Comparison of ENCODE assay signal across 23 cellular contexts in the genomic region with DNA sequence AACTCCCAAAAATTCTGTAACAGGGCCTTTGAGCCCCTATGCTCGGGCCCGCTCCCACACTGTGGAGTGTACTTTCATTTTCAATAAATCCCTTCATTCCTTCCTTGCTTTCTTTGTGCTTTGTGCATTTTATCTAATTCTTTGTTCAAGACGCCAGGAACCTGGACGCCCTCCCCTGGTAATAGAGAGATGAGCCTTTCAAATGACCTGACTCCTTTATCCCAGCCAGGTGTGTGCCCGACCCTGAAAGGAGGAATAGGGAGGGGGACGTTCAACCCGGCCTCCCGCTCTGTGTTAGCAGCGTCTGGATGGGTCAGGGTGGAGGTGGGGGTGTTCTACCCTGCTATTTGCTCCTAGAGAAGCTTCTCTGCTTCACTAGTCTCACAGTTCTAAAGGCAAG. TPM values are rescaled to one million over a fixed set of nuclear protein-coding genes. Genes with fewer than 3 reads are reported as not detected.
A peak's percentile ranks its signal among the peaks of the same experiment; 100 is the strongest.
DNase-seq lines count a peak whose midpoint lies in the region; ATAC-seq and TF ChIP-seq lines count a peak whose summit lies in the region.
"Had no signal": no experiment of that assay in that cellular context is flagged by ENCODE, and none has a peak within 500 bp of the region (broad histone marks: within the 10 kb centered on the region; RNA-seq: fewer than 3 reads in every experiment).

No MANE protein-coding gene starts in this region.

- H3K4me2 ChIP-seq in GM23338 (peak overlapping the region; percentile 74), trophoblast cell (ENCODE audit: low read length) (no peak overlapping the region)

- no peak overlapping the region for H3K4ac ChIP-seq in trophoblast cell (ENCODE audit: low read depth, low read length)

- peaks cover 30% of the 10 kb centered on the region for H3K4me1 ChIP-seq in GM23338 (ENCODE audit: insufficient read depth)
- H3K4me1 ChIP-seq in iPS-15b (ENCODE audit: control insufficient read depth, insufficient read depth, low read length) = peaks cover 16% of the 10 kb centered on the region
- H3K4me1 ChIP-seq in trophoblast cell (ENCODE audit: control insufficient read depth in 1 of 2, insufficient read depth in 2 of 2, low read length in 2 of 2) = peaks cover 2 to 7% of the 10 kb centered on the region in 2 experiments

- no peaks in the 10 kb centered on the region for H3K79me1 ChIP-seq in trophoblast cell (ENCODE audit: low read length)

- H4K12ac ChIP-seq in trophoblast cell (ENCODE audit: low read depth, low read length) = no peak overlapping the region

- H2AK5ac ChIP-seq in trophoblast cell (ENCODE audit: low read length) = no peak overlapping the region

- H3K36me3 ChIP-seq in GM23338 (ENCODE audit: insufficient read depth) (no peaks in the 10 kb centered on the region), iPS-15b (ENCODE audit: control insufficient read depth, insufficient read depth, low read length) (no peaks in the 10 kb centered on the region), trophoblast cell (ENCODE audit: control insufficient read depth in 1 of 2, insufficient read depth in 2 of 2, low read length in 2 of 2) (no peaks in the 10 kb centered on the region)
- H3K36me3 ChIP-seq: brain microvascular endothelial cell, suprapubic skin had no signal

- no peaks in the 10 kb centered on the region for H4K20me1 ChIP-seq in GM23338 (replicated peaks; ENCODE audit: insufficient read depth)

- H3K9me2 ChIP-seq in GM23338 (ENCODE audit: insufficient read depth) = 0 out of 2 replicates have a peak, but pooled peaks cover 4% of the 10 kb centered on the region

- H3K18ac ChIP-seq in trophoblast cell (ENCODE audit: low read length) = no peak overlapping the region

- H2AFZ ChIP-seq in GM23338 (no peak overlapping the region), trophoblast cell (ENCODE audit: insufficient read depth, low read length, poor library complexity) (peak overlapping the region; percentile 6)
- H2AFZ ChIP-seq: GM23248 had no signal

- H3F3A ChIP-seq in GM23338 (replicated peaks; ENCODE audit: low read depth) = 0 out of 2 replicates have a peak, but pooled peaks cover 9% of the 10 kb centered on the region

- peaks cover 38% of the 10 kb centered on the region for H3K4me1 Mint-ChIP-seq in GM23338
- H3K4me1 Mint-ChIP-seq: activated CD4-positive, alpha-beta T cell treated with anti-CD3 and anti-CD28 coated beads, Interleukin-2, amount 10 ng/mL, durations not matched to agents 7 days and 5 days; T-cell had no signal

- peak; percentile 41 to 50 for TF ChIP-seq CTCF in GM23338 (conservative IDR thresholded peaks at IDR 0.05; ENCODE audit: low read depth in 2 of 2)

- H3K9me3 ChIP-seq in iPS-15b (ENCODE audit: control insufficient read depth, insufficient read depth, low read length) (no peaks in the 10 kb centered on the region), trophoblast cell (ENCODE audit: insufficient read depth, low read depth, low read length) (no peaks in the 10 kb centered on the region)
- H3K9me3 ChIP-seq: suprapubic skin had no signal

- no CpG with 5 or more reads among the region's 9 CpGs for WGBS in trophoblast cell (ENCODE audit: extremely low coverage, insufficient coverage, insufficient read length)

- H3K27ac ChIP-seq in GM23338 (ENCODE audit: low read depth) (peak overlapping the region; percentile 91), trophoblast cell (ENCODE audit: low read depth, low read length) (no peak overlapping the region)
- H3K27ac ChIP-seq: brain microvascular endothelial cell, GM23248, suprapubic skin had no signal

- H3K27ac Mint-ChIP-seq in GM23338 = peak overlapping the region; percentile 99
- H3K27ac Mint-ChIP-seq: activated CD4-positive, alpha-beta T cell treated with anti-CD3 and anti-CD28 coated beads, Interleukin-2, amount 10 ng/mL, durations not matched to agents 7 days and 5 days; CD4-positive, alpha-beta memory T cell; effector memory CD8-positive, alpha-beta T cell; natural killer cell treated with Interleukin-12 subunit alpha and Interleukin-12 subunit beta and Interleukin-15 and Interleukin-18, amount 100 ng/mL, for 72 hours; T-cell had no signal

- H3K4me3 ChIP-seq in GM23338 (peak overlapping the region; percentile 31), iPS-15b (ENCODE audit: low read depth, low read length) (peak overlapping the region; percentile 47), trophoblast cell (ENCODE audit: low read depth, low read length) (no peak overlapping the region)
- H3K4me3 ChIP-seq: GM23248, suprapubic skin had no signal

- peak overlapping the region; percentile 61 for H3K4me3 Mint-ChIP-seq in GM23338
- H3K4me3 Mint-ChIP-seq: activated CD4-positive, alpha-beta T cell treated with anti-CD3 and anti-CD28 coated beads, Interleukin-2, amount 10 ng/mL, durations not matched to agents 7 days and 5 days; CD4-positive, alpha-beta memory T cell; effector memory CD8-positive, alpha-beta T cell; natural killer cell treated with Interleukin-12 subunit alpha and Interleukin-12 subunit beta and Interleukin-15 and Interleukin-18, amount 100 ng/mL, for 72 hours; T-cell had no signal

- H3K9me3 Mint-ChIP-seq in GM23338 = peaks cover 5% of the 10 kb centered on the region; the same call in 2 of the 3 replicates
- H3K9me3 Mint-ChIP-seq: activated CD4-positive, alpha-beta T cell treated with anti-CD3 and anti-CD28 coated beads, Interleukin-2, amount 10 ng/mL, durations not matched to agents 7 days and 5 days; CD4-positive, alpha-beta memory T cell; effector memory CD8-positive, alpha-beta T cell; natural killer cell treated with Interleukin-12 subunit alpha and Interleukin-12 subunit beta and Interleukin-15 and Interleukin-18, amount 100 ng/mL, for 72 hours; T-cell had no signal

- peak; percentile 82 for DNase-seq in GM23338 (ENCODE audit: low spot score)
- peak; percentile 42 for DNase-seq in NCI-H2029 treated with DMSO at 0.1 percent for 48 hours (lab: John Stamatoyannopoulos, UW)
- no peak for DNase-seq in trophoblast cell
- DNase-seq in Right ventricle myocardium inferior (ENCODE audit: missing footprints) = no peak
- no peak for DNase-seq in NCI-H1105 treated with DMSO at 0.1 percent for 48 hours (lab: John Stamatoyannopoulos, UW)
- no peak for DNase-seq in NCI-H2081 (lab: John Stamatoyannopoulos, UW)
- DNase-seq: activated CD4-positive, alpha-beta T cell treated with anti-CD3 and anti-CD28 coated beads, Interleukin-2, amount 10 ng/mL, durations not matched to agents 7 days and 5 days; activated CD8-positive, alpha-beta memory T cell treated with anti-CD3 and anti-CD28 coated beads, Interleukin-2, amount 50 U/mL, for 4 hours; brain microvascular endothelial cell; CD4-positive, alpha-beta memory T cell; DMS79; effector memory CD8-positive, alpha-beta T cell; glutamatergic neuron; GM23248; NCI-H1092; NCI-H2171; NCI-H748 treated with DMSO at 0.1 percent for 48 hours; OCI-M1; SHP77 treated with DMSO at 0.1 percent for 48 hours; T-cell had no signal

- peak overlapping the region; percentile 9 for H3K9ac ChIP-seq in iPS-15b (ENCODE audit: low read depth, low read length)
- H3K9ac ChIP-seq in trophoblast cell (ENCODE audit: low read length) = no peak overlapping the region
- H3K9ac ChIP-seq: GM23248 had no signal

- H4K8ac ChIP-seq in trophoblast cell (ENCODE audit: low read depth, low read length) = no peak overlapping the region

- H3K79me2 ChIP-seq in GM23338 (replicated peaks; ENCODE audit: insufficient read depth) = no peaks in the 10 kb centered on the region
- H3K79me2 ChIP-seq in trophoblast cell (ENCODE audit: control insufficient read depth, insufficient read depth, low read length, poor library complexity) = no peaks in the 10 kb centered on the region

- H2BK5ac ChIP-seq in trophoblast cell (ENCODE audit: low read depth, low read length, poor library complexity) = no peak overlapping the region

- peaks cover 10% of the 10 kb centered on the region for H3K27me3 Mint-ChIP-seq in GM23338 (ENCODE audit: insufficient read depth, low read depth, poor library complexity)
- H3K27me3 Mint-ChIP-seq: activated CD4-positive, alpha-beta T cell treated with anti-CD3 and anti-CD28 coated beads, Interleukin-2, amount 10 ng/mL, durations not matched to agents 7 days and 5 days; CD4-positive, alpha-beta memory T cell; effector memory CD8-positive, alpha-beta T cell; natural killer cell treated with Interleukin-12 subunit alpha and Interleukin-12 subunit beta and Interleukin-15 and Interleukin-18, amount 100 ng/mL, for 72 hours; T-cell had no signal

- no peak overlapping the region for H2BK120ac ChIP-seq in trophoblast cell (ENCODE audit: insufficient read depth, low read length, poor library complexity)

- intact Hi-C loops in Right ventricle myocardium inferior (cut with DNase I) = no loop called here

- H3K36me3 Mint-ChIP-seq in GM23338 (ENCODE audit: low read depth) = peaks cover 11% of the 10 kb centered on the region
- H3K36me3 Mint-ChIP-seq: CD4-positive, alpha-beta memory T cell; natural killer cell treated with Interleukin-12 subunit alpha and Interleukin-12 subunit beta and Interleukin-15 and Interleukin-18, amount 100 ng/mL, for 72 hours had no signal

- H3K27me3 ChIP-seq in GM23338 (ENCODE audit: insufficient read depth) = no peaks in the 10 kb centered on the region
- H3K27me3 ChIP-seq in iPS-15b (ENCODE audit: control insufficient read depth, insufficient read depth, low read length) = no peaks in the 10 kb centered on the region
- H3K27me3 ChIP-seq in trophoblast cell (ENCODE audit: insufficient read depth, low read length) = no peaks in the 10 kb centered on the region
- H3K27me3 ChIP-seq: brain microvascular endothelial cell, suprapubic skin had no signal

- H3K14ac ChIP-seq in trophoblast cell (ENCODE audit: low read length) = no peak overlapping the region

- H4K91ac ChIP-seq in trophoblast cell (ENCODE audit: low read depth, low read length) = no peak overlapping the region

- no peak overlapping the region for H2BK12ac ChIP-seq in trophoblast cell (ENCODE audit: low read length)

- no peak overlapping the region for H3K23ac ChIP-seq in trophoblast cell (ENCODE audit: low read length)

- ATAC-seq in GM23338 (peak; percentile 92), Right ventricle myocardium inferior (no peak)
- ATAC-seq: effector memory CD8-positive, alpha-beta T cell; natural killer cell treated with Interleukin-12 subunit alpha and Interleukin-12 subunit beta and Interleukin-15 and Interleukin-18, amount 100 ng/mL, for 72 hours; T-cell had no signal

TF ChIP-seq in GM23338, 12 proteins besides CTCF, POLR2A, EP300 and RAD21 (continues in another document):
- TF ChIP-seq NANOG (IDR thresholded peaks at IDR 0.05; ENCODE audit: borderline replicate concordance) (no peak), ZNF331 (CRISPR knock-in tag; IDR thresholded peaks at IDR 0.05; ENCODE audit: low read depth) (no peak), CREB1 (CRISPR knock-in tag; IDR thresholded peaks at IDR 0.05; ENCODE audit: low read depth) (no peak)

RNA-seq across cellular contexts. Expression of a gene that starts 53.9 kb away (rescaled TPM):
- total RNA-seq in GM23338 (2014; rRNA removed; shearing (Covaris generic)) = 17.8 and 26.1 TPM in 2 replicates
- 55.0 and 66.4 TPM in 2 replicates for polyA plus RNA-seq in GM23338 (2016; fragmentation: Nextera tagmentation; extraction: Ambion mirVana)
- 10.1 and 11.3 TPM in 2 replicates for polyA plus RNA-seq in trophoblast cell (2013)
- 36.6 TPM for total RNA-seq in Right ventricle myocardium inferior

Comparison
In these comparisons a context has a peak if more than half of its experiments do, and no peak if none do; other contexts are left out.
1. DNase-seq: peak in GM23338 (single experiment) and NCI-H2029 treated with DMSO at 0.1 percent for 48 hours (single experiment); none in trophoblast cell (0 of 2), Right ventricle myocardium inferior (single experiment), NCI-H1105 treated with DMSO at 0.1 percent for 48 hours (single experiment) and NCI-H2081 (0 of 2).